8 cellular contexts compared by ENCODE assay signal in the genomic region with DNA sequence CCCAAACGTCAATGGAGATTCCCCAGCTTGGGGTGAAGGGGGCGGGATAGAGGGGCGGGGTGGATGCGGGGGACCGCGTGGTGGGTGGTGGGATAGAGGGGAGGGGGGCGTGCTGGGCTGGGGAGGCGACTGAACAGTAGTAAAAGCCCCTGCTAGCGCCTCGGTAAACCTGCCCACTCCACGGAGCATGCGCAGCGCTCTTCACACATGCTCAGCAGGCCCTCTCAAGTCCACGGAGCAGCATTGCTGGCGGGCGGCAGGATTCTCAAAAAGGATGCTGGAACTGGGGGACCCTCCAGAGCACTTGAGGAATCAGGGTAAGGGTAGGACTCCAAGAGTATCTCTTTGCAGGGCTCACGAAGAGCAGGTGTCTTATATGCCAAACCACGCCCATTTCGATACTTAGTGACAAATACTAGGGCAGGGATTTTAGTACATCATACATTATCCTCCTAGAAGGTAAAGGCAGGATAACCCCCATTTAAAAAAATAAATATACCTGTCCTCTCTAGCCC. TPM values are rescaled to one million over a fixed set of nuclear protein-coding genes. Genes with fewer than 3 reads are reported as not detected.
A peak's percentile ranks its signal among the peaks of the same experiment; 100 is the strongest.
DNase-seq lines count a peak whose midpoint lies in the region; ATAC-seq, FAIRE-seq and TF ChIP-seq lines count a peak whose summit lies in the region.

No MANE protein-coding gene starts in this region.

- no peak overlapping the region for H2AK5ac ChIP-seq in neuronal stem cell (ENCODE audit: low read depth, low read length)

- H2BK12ac ChIP-seq in neuronal stem cell (ENCODE audit: low read length), result no peak overlapping the region

- no peaks in the 10 kb centered on the region for H3K9me3 ChIP-seq in WERI-Rb-1 (ENCODE audit: severe bottlenecking)
- H3K9me3 ChIP-seq in neuronal stem cell (replicated peaks in 1 of 2; ENCODE audit: control insufficient read depth in 2 of 2, insufficient read depth in 1 of 2, low read depth in 1 of 2, low read length in 2 of 2), result no peaks in the 10 kb centered on the region

- H3K9ac ChIP-seq in neuronal stem cell (ENCODE audit: low read depth, low read length, poor library complexity), result no peak overlapping the region

- H3K79me1 ChIP-seq in neuronal stem cell (ENCODE audit: low read depth, low read length), result no peaks in the 10 kb centered on the region

- peak overlapping the region; percentile 18 for H3K4me2 ChIP-seq in neuronal stem cell (ENCODE audit: insufficient read depth, low read length, poor library complexity, severe bottlenecking)

- H2BK5ac ChIP-seq in neuronal stem cell (ENCODE audit: low read length), result no peak overlapping the region

- no peak overlapping the region for H4K91ac ChIP-seq in neuronal stem cell (ENCODE audit: low read depth, low read length, poor library complexity)

- DNase-seq in AG20443 (ENCODE audit: low spot score), result peak; percentile 74
- peak; percentile 1 for DNase-seq in HuH-7.5 (ENCODE audit: low spot score)
- DNase-seq in WERI-Rb-1, result peak; percentile 75
- peak; percentile 22 to 33 for DNase-seq in frontal cortex (ENCODE audit: low spot score in 2 of 2)
- DNase-seq in neuronal stem cell (ENCODE audit: low spot score), result no peak
- DNase-seq in SIG-M5 (lab: John Stamatoyannopoulos, UW), result no peak

- no peak overlapping the region for H4K8ac ChIP-seq in neuronal stem cell (ENCODE audit: low read depth, low read length)

- H3K18ac ChIP-seq in neuronal stem cell (ENCODE audit: low read length), result peak overlapping the region; percentile 85

- TF ChIP-seq CTCF in WERI-Rb-1 (IDR thresholded peaks at IDR 0.05; ENCODE audit: low read depth, low read length), result no peak

- H2BK15ac ChIP-seq in neuronal stem cell (ENCODE audit: low read length), result no peak overlapping the region

- H3K27me3 ChIP-seq in WERI-Rb-1 (ENCODE audit: insufficient read depth, low read depth, severe bottlenecking) (peaks cover 5% of the 10 kb centered on the region), neuronal stem cell (ENCODE audit: control insufficient read depth in 3 of 3, insufficient read depth in 3 of 3, low read depth in 1 of 3, low read length in 3 of 3) (no peaks in the 10 kb centered on the region)

- no peak overlapping the region for H3K4ac ChIP-seq in neuronal stem cell (ENCODE audit: low read length)

- H2BK120ac ChIP-seq in neuronal stem cell (ENCODE audit: low read depth, low read length), result no peak overlapping the region

- H3K27ac ChIP-seq in WERI-Rb-1, result no peak overlapping the region
- H3K27ac ChIP-seq in neuronal stem cell (replicated peaks; ENCODE audit: low read length), result no peak overlapping the region

- no CpG with 5 or more reads among the region's 19 CpGs for WGBS in neuronal stem cell (ENCODE audit: extremely low coverage in 2 of 2, insufficient read length in 2 of 2, insufficient replicate concordance in 1 of 2), 2 donors

- peak overlapping the region; percentile 87 for H2AFZ ChIP-seq in neuronal stem cell (ENCODE audit: low read length)

- ATAC-seq in GM18868 (IDR thresholded peaks at IDR 0.05; ENCODE audit: unreplicated experiment) (peak; percentile 66), GM21717 (IDR thresholded peaks at IDR 0.05; ENCODE audit: unreplicated experiment) (no peak)

- no peaks in the 10 kb centered on the region for H3K4me1 ChIP-seq in neuronal stem cell (ENCODE audit: control insufficient read depth in 2 of 2, insufficient read depth in 1 of 2, low read depth in 1 of 2, low read length in 2 of 2)

- H3K36me3 ChIP-seq in WERI-Rb-1, result no peaks in the 10 kb centered on the region
- no peaks in the 10 kb centered on the region for H3K36me3 ChIP-seq in neuronal stem cell (replicated peaks in 1 of 2; ENCODE audit: control insufficient read depth in 2 of 2, insufficient read depth in 2 of 2, low read length in 2 of 2)

- no peak for FAIRE-seq in frontal cortex (lab: Jason Lieb, UNC)

- H3K14ac ChIP-seq in neuronal stem cell (ENCODE audit: low read length), result no peak overlapping the region

- no peak overlapping the region for H3K23ac ChIP-seq in neuronal stem cell (ENCODE audit: low read depth, low read length, poor library complexity)

- peak overlapping the region; percentile 56 for H3K4me3 ChIP-seq in WERI-Rb-1 (ENCODE audit: low read depth, low read length)
- H3K4me3 ChIP-seq in neuronal stem cell (ENCODE audit: low read length in 2 of 2), result peak overlapping the region; percentile 66 to 86

RNA-seq across cellular contexts. Expression of a gene that starts 0.4 kb away (rescaled TPM):
- 16.3 TPM for total RNA-seq in frontal cortex
- 8.8 TPM for polyA plus RNA-seq in neuronal stem cell (2013, experiment 1 of 2)
- polyA plus RNA-seq in neuronal stem cell (2013, experiment 2 of 2), result 9.6 TPM

Comparison
In these comparisons a context has a peak if more than half of its experiments do, and no peak if none do; other contexts are left out.
1. DNase-seq: peak in AG20443 (single experiment), HuH-7.5 (single experiment), WERI-Rb-1 (single experiment) and frontal cortex (2 of 2); none in neuronal stem cell (single experiment) and SIG-M5 (single experiment).